1 cellular context compared by ENCODE assay signal in genomic region chr20:35320396-35321126, GRCh38.
A peak's percentile ranks its signal among the peaks of the same experiment; 100 is the strongest.
TF ChIP-seq lines count a peak whose summit lies in the region.

No MANE protein-coding gene starts in this region.

TF ChIP-seq in HepG2, 621 proteins besides CTCF, POLR2A, EP300 and RAD21 (continued from another document and continues in another):
- TF ChIP-seq ZNF562 (CRISPR knock-in tag; IDR thresholded peaks at IDR 0.05; ENCODE audit: borderline replicate concordance) = no peak
- no peak for TF ChIP-seq FOXP1 (IDR thresholded peaks at IDR 0.05)
- peak; percentile 36; the same call in 1 of the 2 replicates for TF ChIP-seq FOXP1 (CRISPR knock-in tag; IDR thresholded peaks at IDR 0.05)
- no peak for TF ChIP-seq ZMAT5 (CRISPR knock-in tag; IDR thresholded peaks at IDR 0.05; ENCODE audit: borderline replicate concordance, low read depth)
- TF ChIP-seq HMG20A (CRISPR knock-in tag; IDR thresholded peaks at IDR 0.05; ENCODE audit: borderline replicate concordance) = peak; percentile 73; the same call in 1 of the 2 replicates
- TF ChIP-seq IKZF5 (CRISPR knock-in tag; IDR thresholded peaks at IDR 0.05) = no peak
- TF ChIP-seq NR1H2 (CRISPR knock-in tag; IDR thresholded peaks at IDR 0.05; ENCODE audit: borderline replicate concordance, low read depth) = no peak
- TF ChIP-seq POLR2G (IDR thresholded peaks at IDR 0.05; ENCODE audit: low read depth, low read length) = no peak
- no peak for TF ChIP-seq ZBTB40 (IDR thresholded peaks at IDR 0.05)
- TF ChIP-seq ZBTB40 (CRISPR knock-in tag; IDR thresholded peaks at IDR 0.05) = no peak
- TF ChIP-seq IKZF1 (IDR thresholded peaks at IDR 0.05) = no peak
- TF ChIP-seq BRCA1 (CRISPR knock-in tag; IDR thresholded peaks at IDR 0.05) = no peak
- no peak for TF ChIP-seq ZNF3 (CRISPR knock-in tag; IDR thresholded peaks at IDR 0.05)
- TF ChIP-seq CREBL2 (CRISPR knock-in tag; IDR thresholded peaks at IDR 0.05; ENCODE audit: borderline replicate concordance) = no peak
- TF ChIP-seq PAF1 (CRISPR knock-in tag; IDR thresholded peaks at IDR 0.05) = no peak
- 0 out of 2 replicates have a peak, but pooled peaks have one; percentile 38 for TF ChIP-seq POGZ (CRISPR knock-in tag; IDR thresholded peaks at IDR 0.05)
- TF ChIP-seq MXI1 (IDR thresholded peaks at IDR 0.05; ENCODE audit: borderline replicate concordance, low read depth, low read length) = 0 out of 3 replicates have a peak, but pooled peaks have one; percentile 4
- TF ChIP-seq XBP1 (CRISPR knock-in tag; IDR thresholded peaks at IDR 0.05) = no peak
- TF ChIP-seq RARA (CRISPR knock-in tag; IDR thresholded peaks at IDR 0.05) = peak; percentile 34; the same call in 1 of the 2 replicates
- no peak for TF ChIP-seq KDM1A (CRISPR knock-in tag; IDR thresholded peaks at IDR 0.05)
- no peak for TF ChIP-seq ZNF558 (CRISPR knock-in tag; IDR thresholded peaks at IDR 0.05; ENCODE audit: borderline replicate concordance)
- peak; percentile 62 for TF ChIP-seq TFE3 (CRISPR knock-in tag; IDR thresholded peaks at IDR 0.05)
- no peak for TF ChIP-seq ZNF18 (CRISPR knock-in tag; IDR thresholded peaks at IDR 0.05; ENCODE audit: insufficient replicate concordance)
- TF ChIP-seq MTA1 (CRISPR knock-in tag; IDR thresholded peaks at IDR 0.05; ENCODE audit: borderline replicate concordance) = no peak
- no peak for TF ChIP-seq NONO (IDR thresholded peaks at IDR 0.05)
- no peak for TF ChIP-seq NONO (CRISPR knock-in tag; conservative IDR thresholded peaks at IDR 0.05)
- no peak for TF ChIP-seq GTF3A (CRISPR knock-in tag; conservative IDR thresholded peaks at IDR 0.05)
- no peak for TF ChIP-seq JUN (CRISPR knock-in tag; IDR thresholded peaks at IDR 0.05)
- TF ChIP-seq ZNF382 (CRISPR knock-in tag; IDR thresholded peaks at IDR 0.05; ENCODE audit: borderline replicate concordance) = no peak
- TF ChIP-seq ZNF333 (CRISPR knock-in tag; IDR thresholded peaks at IDR 0.05; ENCODE audit: borderline replicate concordance) = no peak
- TF ChIP-seq ATM (IDR thresholded peaks at IDR 0.05; ENCODE audit: borderline replicate concordance) = no peak
- no peak for TF ChIP-seq ZNF816 (CRISPR knock-in tag; IDR thresholded peaks at IDR 0.05; ENCODE audit: borderline replicate concordance)
- no peak for TF ChIP-seq PBX2 (CRISPR knock-in tag; IDR thresholded peaks at IDR 0.05)
- no peak for TF ChIP-seq HHEX (CRISPR knock-in tag; IDR thresholded peaks at IDR 0.05)
- TF ChIP-seq SOX13 (IDR thresholded peaks at IDR 0.05) = no peak
- peak in 1 of 2 experiments; percentile 45; a peak in 1 of 4 replicates for TF ChIP-seq SOX13 (CRISPR knock-in tag; conservative IDR thresholded peaks at IDR 0.05 in 1 of 2, IDR thresholded peaks at IDR 0.05 in 1 of 2)
- TF ChIP-seq ZSCAN9 (CRISPR knock-in tag; IDR thresholded peaks at IDR 0.05; ENCODE audit: borderline replicate concordance) = 0 out of 2 replicates have a peak, but pooled peaks have one; percentile 45
- TF ChIP-seq FOXK2 (IDR thresholded peaks at IDR 0.05) = no peak
- no peak for TF ChIP-seq TBL1XR1 (IDR thresholded peaks at IDR 0.05; ENCODE audit: borderline replicate concordance, low read length, partially characterized antibody)
- no peak for TF ChIP-seq ZBTB43 (CRISPR knock-in tag; conservative IDR thresholded peaks at IDR 0.05)
- no peak for TF ChIP-seq ZFP1 (CRISPR knock-in tag; IDR thresholded peaks at IDR 0.05)
- peak; percentile 81 for TF ChIP-seq ARID5B (CRISPR knock-in tag; IDR thresholded peaks at IDR 0.05)
- TF ChIP-seq RXRB (CRISPR knock-in tag; IDR thresholded peaks at IDR 0.05; ENCODE audit: borderline replicate concordance) = peak; percentile 27; the same call in 1 of the 2 replicates
- 0 out of 2 replicates have a peak, but pooled peaks have one; percentile 33 for TF ChIP-seq ZNF331 (CRISPR knock-in tag; IDR thresholded peaks at IDR 0.05)
- no peak for TF ChIP-seq EZH2 (conservative IDR thresholded peaks at IDR 0.05; ENCODE audit: low read depth, low read length)
